In the genomic region with DNA sequence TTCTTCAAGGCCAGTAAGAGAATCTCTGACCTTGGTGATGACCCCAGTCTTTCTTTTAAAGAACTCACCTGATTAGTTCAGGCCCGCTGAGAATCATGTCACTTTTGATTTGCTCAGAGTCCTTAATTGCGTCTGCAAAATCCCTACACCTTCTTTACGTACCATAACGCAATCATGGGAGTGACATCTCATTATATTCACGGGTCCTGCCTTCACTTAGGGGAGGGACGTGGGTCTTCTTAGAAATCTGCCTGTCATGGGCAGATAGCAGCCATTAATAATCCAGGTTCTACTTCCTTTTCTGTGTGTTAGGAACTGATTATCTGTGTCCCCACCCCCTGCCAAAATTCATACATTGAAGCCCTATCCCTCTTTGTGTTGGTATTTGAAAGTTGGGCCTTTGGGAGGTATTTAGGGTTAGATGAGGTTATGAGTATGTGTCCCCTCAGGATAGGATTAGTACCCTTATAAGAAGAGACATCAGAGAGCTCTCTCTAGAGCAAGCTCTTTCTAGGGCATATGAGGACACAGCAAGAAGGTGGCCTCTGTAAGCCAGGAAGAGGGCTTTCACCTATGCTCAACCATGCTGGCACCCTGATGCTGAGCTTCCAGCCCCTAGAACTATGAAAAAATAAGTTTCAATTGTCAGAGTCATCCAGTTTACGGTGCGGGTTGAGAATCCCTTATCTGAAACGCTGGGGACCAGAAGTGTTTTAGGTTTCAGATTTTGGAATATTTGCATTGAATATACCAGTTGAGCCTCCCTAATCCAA, we compare ENCODE assay signal across 17 cellular contexts.
"Had no signal": no experiment of that assay in that cellular context is flagged by ENCODE, and none has a peak within 500 bp of the region (broad histone marks: within the 10 kb centered on the region; RNA-seq: fewer than 3 reads in every experiment).

No MANE protein-coding gene starts in this region.

- H3K4me1 ChIP-seq: prostate gland had no signal

- H3K36me3 ChIP-seq: prostate gland had no signal

- H3K27ac Mint-ChIP-seq: stimulated activated naive CD8-positive, alpha-beta T cell treated with anti-CD3 and anti-CD28 coated beads, Interleukin-15, Interleukin-2, amounts not matched to agents 100 ng/mL and 50 ng/mL, for 24 hours had no signal

- H3K9me3 ChIP-seq: prostate gland, right atrium auricular region, upper lobe of left lung had no signal

- H3K27me3 Mint-ChIP-seq: stimulated activated naive CD8-positive, alpha-beta T cell treated with anti-CD3 and anti-CD28 coated beads, Interleukin-15, Interleukin-2, amounts not matched to agents 100 ng/mL and 50 ng/mL, for 24 hours; T-cell had no signal

- H3K4me3 Mint-ChIP-seq: stimulated activated naive CD8-positive, alpha-beta T cell treated with anti-CD3 and anti-CD28 coated beads, Interleukin-15, Interleukin-2, amounts not matched to agents 100 ng/mL and 50 ng/mL, for 24 hours; T-cell had no signal

- ATAC-seq: activated CD4-positive, CD25-positive, alpha-beta regulatory T cell treated with anti-CD3 and anti-CD28 coated beads, Interleukin-2, amount 50 U/mL, for 24 hours; SK-N-SH treated with all-trans-retinoic acid at 6 μM for 48 hours; T-cell had no signal

- H3K27me3 ChIP-seq: brain microvascular endothelial cell, dorsolateral prefrontal cortex, right atrium auricular region, upper lobe of left lung had no signal

- H3K27ac ChIP-seq: brain microvascular endothelial cell, dorsolateral prefrontal cortex, prostate gland, right atrium auricular region, upper lobe of left lung had no signal

- H3K4me3 ChIP-seq: dorsolateral prefrontal cortex, lung, prostate gland, right atrium auricular region, upper lobe of left lung had no signal

- H3K9me3 Mint-ChIP-seq: stimulated activated naive CD8-positive, alpha-beta T cell treated with anti-CD3 and anti-CD28 coated beads, Interleukin-15, Interleukin-2, amounts not matched to agents 100 ng/mL and 50 ng/mL, for 24 hours; T-cell had no signal

- DNase-seq: activated effector memory CD4-positive, alpha-beta T cell treated with anti-CD3 and anti-CD28 coated beads, Interleukin-2, amount 50 U/mL, for 16 hours; anterior cingulate cortex; brain microvascular endothelial cell; central memory CD4-positive, alpha-beta T cell; dorsolateral prefrontal cortex; T-cell; upper lobe of left lung had no signal

- FAIRE-seq: colon, endometrium, frontal cortex, keratinocyte had no signal
